8 cellular contexts compared by ENCODE assay signal in the genomic region with DNA sequence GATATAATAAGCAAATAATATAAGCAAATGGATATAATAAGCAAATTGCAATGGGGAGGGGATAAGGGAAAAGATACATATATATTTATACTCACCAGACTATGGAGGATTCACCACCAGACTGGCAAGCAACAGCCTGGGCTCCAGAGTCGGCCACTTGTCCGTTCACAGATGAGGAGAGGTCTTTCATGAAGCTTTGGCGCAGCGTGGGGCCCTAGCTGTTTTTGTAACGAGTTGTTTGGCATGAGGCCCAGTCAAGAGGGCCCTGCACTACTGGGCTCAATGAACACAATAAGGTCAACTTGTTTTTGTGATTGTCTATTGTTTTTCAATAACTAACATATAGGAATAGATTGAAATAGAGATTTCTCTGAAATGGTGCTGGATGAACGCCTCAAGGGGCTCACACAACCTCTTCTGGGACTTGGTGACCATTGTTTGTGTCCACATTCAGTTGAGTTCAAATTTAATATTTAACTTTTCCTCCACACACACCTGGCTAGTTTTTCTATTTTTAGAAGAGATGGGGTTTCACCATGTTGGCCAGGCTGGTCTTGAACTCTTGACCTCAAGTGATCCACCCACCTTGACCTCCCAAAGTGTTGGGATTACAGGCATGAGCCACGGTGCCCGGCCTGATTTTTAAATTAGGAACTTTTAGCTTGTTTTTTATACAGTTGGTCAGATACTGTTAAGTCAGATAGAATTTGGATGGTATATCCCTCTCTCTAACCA. TPM values are rescaled to one million over a fixed set of nuclear protein-coding genes. Genes with fewer than 3 reads are reported as not detected.
DNase-seq lines count a peak whose midpoint lies in the region; ATAC-seq and TF ChIP-seq lines count a peak whose summit lies in the region.
"Not testable (repeated sequence)": the region's sequence is repeated elsewhere in the genome, so short reads cannot be mapped to it uniquely, and the experiment has no call there.

No MANE protein-coding gene starts in this region.

- not testable (repeated sequence) for H3K9me3 ChIP-seq in DND-41 (ENCODE audit: insufficient read depth, low read length, severe bottlenecking); testis

- DNase-seq in DND-41: not testable (repeated sequence)
- DNase-seq in NCI-H2081 (lab: John Stamatoyannopoulos, UW) (peak; percentile 9 to 49), NCI-H69 (lab: John Stamatoyannopoulos, UW) (peak; percentile 4), globus pallidus (ENCODE audit: low spot score) (peak; percentile 76), hippocampal formation (lab: John Stamatoyannopoulos, UW) (peak; percentile 20 to 33), nucleus accumbens (lab: John Stamatoyannopoulos, UW) (peak in 42 of 56 donors; percentile 2 to 76 (median 35)), testis (peak; percentile 78)
- peak; percentile 47 for DNase-seq in activated CD4-positive, alpha-beta T cell treated with anti-CD3 and anti-CD28 coated beads, Interleukin-2, amount 10 ng/mL, durations not matched to agents 24 days and 14 days

- H3K27ac Mint-ChIP-seq in activated CD4-positive, alpha-beta T cell treated with anti-CD3 and anti-CD28 coated beads, Interleukin-2, amount 10 ng/mL, durations not matched to agents 24 days and 14 days: not testable (repeated sequence)

- H3K36me3 Mint-ChIP-seq in activated CD4-positive, alpha-beta T cell treated with anti-CD3 and anti-CD28 coated beads, Interleukin-2, amount 10 ng/mL, durations not matched to agents 24 days and 14 days (ENCODE audit: low read depth): peaks cover 19% of the 10 kb centered on the region

- TF ChIP-seq CTCF in DND-41 (IDR thresholded peaks at IDR 0.05; ENCODE audit: borderline replicate concordance, extremely low read depth, low read length, poor library complexity, severe bottlenecking); testis (IDR thresholded peaks at IDR 0.05): not testable (repeated sequence)

- not testable (repeated sequence) for H4K20me1 ChIP-seq in DND-41 (ENCODE audit: insufficient read depth, low read length)

- H3K4me1 Mint-ChIP-seq in activated CD4-positive, alpha-beta T cell treated with anti-CD3 and anti-CD28 coated beads, Interleukin-2, amount 10 ng/mL, durations not matched to agents 24 days and 14 days: not testable (repeated sequence)

- H3K4me2 ChIP-seq in DND-41 (ENCODE audit: insufficient read depth, low read length): 0 out of 2 replicates have a peak overlapping the region, but pooled peaks have one; percentile 7

- not testable (repeated sequence) for H3K9me3 Mint-ChIP-seq in activated CD4-positive, alpha-beta T cell treated with anti-CD3 and anti-CD28 coated beads, Interleukin-2, amount 10 ng/mL, durations not matched to agents 24 days and 14 days

- H3K4me3 Mint-ChIP-seq in activated CD4-positive, alpha-beta T cell treated with anti-CD3 and anti-CD28 coated beads, Interleukin-2, amount 10 ng/mL, durations not matched to agents 24 days and 14 days: not testable (repeated sequence)

- ATAC-seq in DND-41 (ENCODE audit: insufficient read depth, low read depth): not testable (repeated sequence)

- peaks cover 18% of the 10 kb centered on the region for H3K4me1 ChIP-seq in DND-41 (ENCODE audit: insufficient read depth, low read length)
- H3K4me1 ChIP-seq in testis: not testable (repeated sequence)

- TF ChIP-seq POLR2A in testis (IDR thresholded peaks at IDR 0.05): not testable (repeated sequence)

- not testable (repeated sequence) for H3K9ac ChIP-seq in DND-41 (ENCODE audit: low read depth, low read length)

- not testable (repeated sequence) for H3K36me3 ChIP-seq in DND-41 (ENCODE audit: insufficient read depth, low read length); testis (ENCODE audit: low read depth, missing control alignments)

- peaks cover 68% of the 10 kb centered on the region for H3K79me2 ChIP-seq in DND-41 (ENCODE audit: insufficient read depth, low read length)

- intact Hi-C loops in activated CD4-positive, alpha-beta T cell treated with anti-CD3 and anti-CD28 coated beads, Interleukin-2, amount 10 ng/mL, durations not matched to agents 24 days and 14 days (cut with micrococcal nuclease); testis (cut with DNase I; ENCODE audit: low total_unique reads): not testable (repeated sequence)

- H3K4me3 ChIP-seq in DND-41 (ENCODE audit: low read depth in 1 of 2, low read length in 2 of 2); testis: not testable (repeated sequence)

- not testable (repeated sequence) for H3K27me3 Mint-ChIP-seq in activated CD4-positive, alpha-beta T cell treated with anti-CD3 and anti-CD28 coated beads, Interleukin-2, amount 10 ng/mL, durations not matched to agents 24 days and 14 days

- H3K27ac ChIP-seq in DND-41 (ENCODE audit: low read length): peak overlapping the region; percentile 36; the same call in 1 of the 2 replicates
- H3K27ac ChIP-seq in testis: not testable (repeated sequence)

- H3K27me3 ChIP-seq in DND-41 (ENCODE audit: insufficient read depth, low read length, poor library complexity); testis: not testable (repeated sequence)

- not testable (repeated sequence) for H2AFZ ChIP-seq in DND-41 (ENCODE audit: low read depth, low read length)

- 70 to 83% methylated on average over 8 of the region's 8 CpGs for WGBS in testis, 2 donors

RNA-seq across cellular contexts. Expression of a gene that starts 21.9 kb away (rescaled TPM):
- total RNA-seq in activated CD4-positive, alpha-beta T cell treated with anti-CD3 and anti-CD28 coated beads, Interleukin-2, amount 10 ng/mL, durations not matched to agents 24 days and 14 days: 25.8 and 26.0 TPM in 2 replicates
- total RNA-seq in testis: 100 to 1,000 TPM; 122 to 132 TPM
- 24.3 TPM for polyA plus RNA-seq in testis (ENCODE audit: insufficient read depth, low read depth, low replicate concordance)

RNA-seq across cellular contexts. Expression of a gene that starts 24.4 kb away (rescaled TPM):
- 99.7 and 102 TPM in 2 replicates for total RNA-seq in activated CD4-positive, alpha-beta T cell treated with anti-CD3 and anti-CD28 coated beads, Interleukin-2, amount 10 ng/mL, durations not matched to agents 24 days and 14 days
- 10 to 100 TPM; 35.8 to 48.2 TPM for total RNA-seq in testis
- 40.2 TPM for polyA plus RNA-seq in testis (ENCODE audit: insufficient read depth, low read depth, low replicate concordance)

RNA-seq across cellular contexts. Expression of a gene that starts 50.5 kb away (rescaled TPM):
- 113 TPM in 2 replicates for total RNA-seq in activated CD4-positive, alpha-beta T cell treated with anti-CD3 and anti-CD28 coated beads, Interleukin-2, amount 10 ng/mL, durations not matched to agents 24 days and 14 days
- 10 to 100 TPM; 56.5 to 67.2 TPM for total RNA-seq in testis
- polyA plus RNA-seq in testis (ENCODE audit: insufficient read depth, low read depth, low replicate concordance): 18.0 TPM
